Comparison of ENCODE assay signal across 2 cellular contexts in genomic region chr7:145862212-145862611, GRCh38.
TF ChIP-seq lines count a peak whose summit lies in the region.

No MANE protein-coding gene starts in this region.

TF ChIP-seq in WTC11, 78 proteins besides CTCF, POLR2A, EP300 and RAD21 (continued from another document):
- TF ChIP-seq SP1 (CRISPR knock-in tag; conservative IDR thresholded peaks at IDR 0.05), result no peak
- no peak for TF ChIP-seq ERG (CRISPR knock-in tag; IDR thresholded peaks at IDR 0.05)

TF ChIP-seq in H1, 55 proteins besides CTCF, POLR2A, EP300 and RAD21 (continued from another document):
- TF ChIP-seq CHD7 (IDR thresholded peaks at IDR 0.05; ENCODE audit: insufficient replicate concordance, low read length) (no peak), RBBP5 (IDR thresholded peaks at IDR 0.05; ENCODE audit: borderline replicate concordance, low read depth, low read length) (no peak), ATF2 (IDR thresholded peaks at IDR 0.05; ENCODE audit: low read length) (no peak), ATF3 (IDR thresholded peaks at IDR 0.05; ENCODE audit: insufficient read depth, low read depth, low read length) (no peak), MAFK (IDR thresholded peaks at IDR 0.05; ENCODE audit: low read depth, low read length) (no peak), ZNF274 (IDR thresholded peaks at IDR 0.05; ENCODE audit: borderline replicate concordance, extremely low read depth, low read length) (no peak), BACH1 (IDR thresholded peaks at IDR 0.05; ENCODE audit: low read length) (no peak), CEBPB (IDR thresholded peaks at IDR 0.05; ENCODE audit: low read depth, low read length) (no peak), GABPA (IDR thresholded peaks at IDR 0.05; ENCODE audit: borderline replicate concordance, insufficient read depth, low read length) (no peak), MAX (IDR thresholded peaks at IDR 0.05) (no peak), BCL11A (IDR thresholded peaks at IDR 0.05; ENCODE audit: low read depth in 2 of 2, low read length in 2 of 2) (no peak)
